In the genomic region with DNA sequence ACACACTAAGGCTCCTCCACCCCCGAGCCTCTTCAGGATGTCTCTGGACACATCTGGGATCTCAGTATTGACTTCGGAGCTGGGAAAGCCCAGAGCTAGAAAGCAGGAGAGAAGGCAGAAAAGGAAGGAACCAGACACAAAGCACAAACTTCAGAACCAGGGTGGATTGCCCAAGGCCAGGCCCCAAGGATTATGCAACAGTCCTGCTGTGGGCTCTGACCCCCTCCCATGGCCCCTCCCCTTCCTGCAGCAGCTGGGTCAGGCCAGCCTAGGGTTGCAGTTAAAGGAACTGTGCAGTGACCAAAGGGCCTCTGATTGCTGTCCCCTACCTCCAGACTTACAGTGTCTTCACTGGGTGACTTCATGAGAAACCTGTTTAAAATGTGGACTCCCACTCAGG, we compare ENCODE assay signal across 10 cellular contexts. TPM values are rescaled to one million over a fixed set of nuclear protein-coding genes. Genes with fewer than 3 reads are reported as not detected.
DNase-seq lines count a peak whose midpoint lies in the region; ATAC-seq and TF ChIP-seq lines count a peak whose summit lies in the region.
"Had no signal": no experiment of that assay in that cellular context is flagged by ENCODE, and none has a peak within 500 bp of the region (broad histone marks: within the 10 kb centered on the region; RNA-seq: fewer than 3 reads in every experiment).

No MANE protein-coding gene starts in this region.

- no peaks in the 10 kb centered on the region for H3K27me3 ChIP-seq in thyroid gland

- H3K9me3 ChIP-seq in mesodermal cell (ENCODE audit: control insufficient read depth, low read length) (no peaks in the 10 kb centered on the region), thyroid gland (no peaks in the 10 kb centered on the region)

- no peak for ATAC-seq in GM21737 (IDR thresholded peaks at IDR 0.05; ENCODE audit: unreplicated experiment)
- ATAC-seq in HG02610 (IDR thresholded peaks at IDR 0.05; ENCODE audit: unreplicated experiment), result no peak

- 90 to 100% methylated on average over 1 to 2 of the region's 2 CpGs for WGBS in mesodermal cell (ENCODE audit: insufficient coverage in 2 of 2), 2 experiments
- WGBS in thyroid gland, 2 donors, result 71 to 79% methylated on average over 2 of the region's 2 CpGs

- H3K4me1 ChIP-seq in mesodermal cell (ENCODE audit: control insufficient read depth, insufficient read depth, low read length, poor library complexity, severe bottlenecking), result peaks cover 11% of the 10 kb centered on the region
- H3K4me1 ChIP-seq in thyroid gland, result peaks cover 4 to 5% of the 10 kb centered on the region in 2 donors

- intact Hi-C loops in thyroid gland (cut with DNase I), result no loop called here

- H3K27ac ChIP-seq in mesodermal cell (ENCODE audit: low read depth, low read length, severe bottlenecking), result peak overlapping the region; percentile 81
- no peak overlapping the region for H3K27ac ChIP-seq in thyroid gland

- DNase-seq in MV-4-11 (lab: John Stamatoyannopoulos, UW), result peak; percentile 90
- peak; percentile 73 to 74 for DNase-seq in erythroblast (lab: John Stamatoyannopoulos, UW)
- DNase-seq in thyroid gland, result peak; percentile 39 to 54
- no peak for DNase-seq in NCI-H226
- no peak for DNase-seq in NCI-H69 (lab: John Stamatoyannopoulos, UW)
- DNase-seq: activated CD4-positive, alpha-beta memory T cell treated with anti-CD3 and anti-CD28 coated beads, Interleukin-2, amount 10 ng/mL, durations not matched to agents 7 days and 5 days; NCI-H1930 had no signal

- peaks cover 5% of the 10 kb centered on the region for H3K36me3 ChIP-seq in mesodermal cell (ENCODE audit: control insufficient read depth, insufficient read depth, low read length)
- no peaks in the 10 kb centered on the region for H3K36me3 ChIP-seq in thyroid gland

- no peak overlapping the region for H3K4me3 ChIP-seq in mesodermal cell (ENCODE audit: extremely low read depth, insufficient read depth, low read length, poor library complexity, severe bottlenecking)
- no peak overlapping the region for H3K4me3 ChIP-seq in thyroid gland (replicated peaks in 1 of 3)

- TF ChIP-seq CTCF in thyroid gland (IDR thresholded peaks at IDR 0.05), result no peak

- TF ChIP-seq POLR2A in erythroblast (IDR thresholded peaks at IDR 0.05; ENCODE audit: low read length), result no peak
- TF ChIP-seq POLR2A in thyroid gland (IDR thresholded peaks at IDR 0.05), result no peak

RNA-seq across cellular contexts. Expression of a gene that starts 5.3 kb away (rescaled TPM):
- polyA plus RNA-seq in mesodermal cell (2013, experiment 1 of 2), result 6.2 TPM
- 5.9 TPM for polyA plus RNA-seq in mesodermal cell (2013, experiment 2 of 2)
- 1 to 10 TPM; 3.9 to 7.9 (median 5.7) TPM for total RNA-seq in thyroid gland
- total RNA-seq: activated CD4-positive, alpha-beta memory T cell treated with anti-CD3 and anti-CD28 coated beads, Interleukin-2, amount 10 ng/mL, durations not matched to agents 7 days and 5 days had no signal

RNA-seq across cellular contexts. Expression of a gene that starts 31.5 kb away (rescaled TPM):
- polyA plus RNA-seq in mesodermal cell (2013, experiment 1 of 2), result 5.2 TPM
- polyA plus RNA-seq in mesodermal cell (2013, experiment 2 of 2), result 5.2 TPM
- total RNA-seq in thyroid gland, result 10 to 100 TPM; 13.8 to 25.8 (median 16.3) TPM

Comparison
In these comparisons a context has a peak if more than half of its experiments do, and no peak if none do; other contexts are left out.
1. DNase-seq: peak in MV-4-11 (single experiment), erythroblast (2 of 2) and thyroid gland (2 of 2); none in NCI-H226 (single experiment) and NCI-H69 (single experiment).